In genomic region chr4:152674359-152674758, GRCh38 we compare ENCODE assay signal across 18 cellular contexts. TPM values are rescaled to one million over a fixed set of nuclear protein-coding genes. Genes with fewer than 3 reads are reported as not detected.
DNase-seq lines count a peak whose midpoint lies in the region; ATAC-seq and TF ChIP-seq lines count a peak whose summit lies in the region.
"Had no signal": no experiment of that assay in that cellular context is flagged by ENCODE, and none has a peak within 500 bp of the region (broad histone marks: within the 10 kb centered on the region; RNA-seq: fewer than 3 reads in every experiment).

No MANE protein-coding gene starts in this region.

- H3K18ac ChIP-seq in mesendoderm (ENCODE audit: low read length) = peak overlapping the region; percentile 3

- POLR2A ChIA-PET in OCI-LY7 (lab: Charles Lee) (interaction anchor here (0.5 to 15.7 kb wide), 7 partner anchors 11 to 151 kb away, joined by 3 to 249 read pairs (median 4); no protein-coding TSS in a partner anchor), activated B cell treated with CpG ODN at 0.5 μM for 24 hours (lab: Charles Lee) (interaction anchor here (0.7 to 10.1 kb wide), 4 partner anchors 10 to 138 kb away, joined by 6 to 152 read pairs (median 18); partner anchors contain the start of gene FBXW7)

- H3K9me3 ChIP-seq in OCI-LY7 (ENCODE audit: low read length) (no peaks in the 10 kb centered on the region), transverse colon (no peaks in the 10 kb centered on the region)
- H3K9me3 ChIP-seq: BLaER1 had no signal

- intact Hi-C loops in OCI-LY7 (cut with micrococcal nuclease; ENCODE audit: unreplicated experiment) = no loop called here
- intact Hi-C loops in activated B cell treated with CpG ODN at 0.5 μM for 24 hours (cut with micrococcal nuclease) = no loop called here
- intact Hi-C loops in transverse colon (cut with DNase I; ENCODE audit: low total_unique reads) = no loop called here

- H3K27me3 ChIP-seq in mesendoderm (ENCODE audit: insufficient read depth, low read length, poor library complexity) = no peaks in the 10 kb centered on the region
- no peaks in the 10 kb centered on the region for H3K27me3 ChIP-seq in transverse colon

- H3K23ac ChIP-seq in mesendoderm (ENCODE audit: low read length) = no peak overlapping the region

- H3K4me1 ChIP-seq in OCI-LY7 (ENCODE audit: insufficient read depth, low read length, poor library complexity, severe bottlenecking) = peaks cover 90% of the 10 kb centered on the region
- peaks cover 16% of the 10 kb centered on the region for H3K4me1 ChIP-seq in mesendoderm (ENCODE audit: control insufficient read depth, low read depth, low read length)
- peaks cover 0 to 18% (median 3%) of the 10 kb centered on the region in 4 donors for H3K4me1 ChIP-seq in transverse colon

- peaks cover 7% of the 10 kb centered on the region for H3K79me1 ChIP-seq in mesendoderm (ENCODE audit: low read length)

- BruUV-seq in OCI-LY7 (replicated peaks; lab: Mats Ljungman, UMichigan) = no TSS peak

- H2AK5ac ChIP-seq in mesendoderm (ENCODE audit: low read length) = peak overlapping the region; percentile 22

- no peak for TF ChIP-seq EP300 in transverse colon (IDR thresholded peaks at IDR 0.05; ENCODE audit: low read depth)

- no peak overlapping the region for H2BK5ac ChIP-seq in mesendoderm (ENCODE audit: low read length)

- H2AFZ ChIP-seq in OCI-LY7 (ENCODE audit: low read length) = no peak overlapping the region

- DNase-seq in OCI-LY7 (ENCODE audit: low spot score) (no peak), activated B cell treated with CpG ODN at 0.5 μM for 24 hours (no peak), mesendoderm (peak; percentile 49), SIG-M5 (lab: John Stamatoyannopoulos, UW) (no peak), transverse colon (no peak)
- DNase-seq in stimulated activated CD4-positive, alpha-beta T cell treated with anti-CD3 and anti-CD28 coated beads, Interleukin-1b, Interleukin-23, amount 100 ng/mL, for 48 hours = no peak
- DNase-seq: CD4-positive, alpha-beta T cell; COR-L47; DMS79 treated with DMSO at 0.1 percent for 48 hours; KG1; NCI-H1092; NCI-H1436; NCI-H1930; NCI-H748 treated with DMSO at 0.1 percent for 48 hours had no signal

- H3K4me2 ChIP-seq in OCI-LY7 (ENCODE audit: low read length) (peak overlapping the region; percentile 15; the same call in 1 of the 2 replicates), mesendoderm (ENCODE audit: low read length) (no peak overlapping the region)
- H3K4me2 ChIP-seq: BLaER1 had no signal

- no peak overlapping the region for H4K8ac ChIP-seq in mesendoderm (ENCODE audit: low read depth, low read length)

- ATAC-seq in activated B cell treated with CpG ODN at 0.5 μM for 24 hours (ENCODE audit: low read depth) (no peak), GM18858 (IDR thresholded peaks at IDR 0.05; ENCODE audit: unreplicated experiment) (no peak)
- ATAC-seq: HCT116, Panc1 had no signal

- H3K79me2 ChIP-seq in OCI-LY7 (ENCODE audit: insufficient read depth, low read depth, low read length) (peaks cover 49% of the 10 kb centered on the region), mesendoderm (ENCODE audit: control insufficient read depth, insufficient read depth, low read length) (peaks cover 3% of the 10 kb centered on the region)

- H3K9ac ChIP-seq in mesendoderm (ENCODE audit: low read length) = peak overlapping the region; percentile 3
- H3K9ac ChIP-seq: BLaER1 had no signal

- TF ChIP-seq CTCF in OCI-LY7 (conservative IDR thresholded peaks at IDR 0.05; ENCODE audit: low read length) = no peak
- TF ChIP-seq CTCF in activated B cell treated with CpG ODN at 0.5 μM for 24 hours (IDR thresholded peaks at IDR 0.05) = no peak
- no peak for TF ChIP-seq CTCF in transverse colon (IDR thresholded peaks at IDR 0.05)

- no peak overlapping the region for H3K4me3 Mint-ChIP-seq in activated B cell treated with CpG ODN at 0.5 μM for 24 hours
- H3K4me3 Mint-ChIP-seq: CD4-positive, alpha-beta T cell had no signal

- CTCF ChIA-PET in OCI-LY7 (lab: Charles Lee; ENCODE audit: unreplicated experiment) = interaction anchor here (0.7 kb wide), 1 partner anchor 107 kb away, joined by 5 read pairs; no protein-coding TSS in a partner anchor
- CTCF ChIA-PET in activated B cell treated with CpG ODN at 0.5 μM for 24 hours (lab: Charles Lee) = interaction anchor here (1.3 kb wide), 1 partner anchor 10 kb away, joined by 3 read pairs; no protein-coding TSS in a partner anchor

- peaks cover 79% of the 10 kb centered on the region for H3K4me1 Mint-ChIP-seq in activated B cell treated with CpG ODN at 0.5 μM for 24 hours

- H3K4me3 ChIP-seq in OCI-LY7 (ENCODE audit: low read depth, low read length, poor library complexity, severe bottlenecking) (no peak overlapping the region), mesendoderm (ENCODE audit: low read length) (no peak overlapping the region), transverse colon (no peak overlapping the region)
- H3K4me3 ChIP-seq: BLaER1 had no signal

- no peaks in the 10 kb centered on the region for H3K36me3 ChIP-seq in OCI-LY7 (ENCODE audit: insufficient read depth, low read length)
- no peaks in the 10 kb centered on the region for H3K36me3 ChIP-seq in mesendoderm (ENCODE audit: control insufficient read depth, insufficient read depth, low read length)
- no peaks in the 10 kb centered on the region for H3K36me3 ChIP-seq in transverse colon
- H3K36me3 ChIP-seq: BLaER1 had no signal

- no peaks in the 10 kb centered on the region for H4K20me1 ChIP-seq in OCI-LY7 (ENCODE audit: insufficient read depth, low read length)
- H4K20me1 ChIP-seq: BLaER1 had no signal

- in situ Hi-C loops in transverse colon (cut with MboI; ENCODE audit: low pct_ligation_motif_present in 1 of 4, low pct_unique_long_range_greater_than_20kb in 1 of 4, low sequenced_read_pairs in 3 of 4) = no loop called here

- no peaks in the 10 kb centered on the region for H3K27me3 Mint-ChIP-seq in activated B cell treated with CpG ODN at 0.5 μM for 24 hours
- H3K27me3 Mint-ChIP-seq: CD4-positive, alpha-beta T cell had no signal

- no peak overlapping the region for H2BK120ac ChIP-seq in mesendoderm (ENCODE audit: low read depth, low read length)

- H3K27ac ChIP-seq in OCI-LY7 (ENCODE audit: low read depth, low read length, poor library complexity, severe bottlenecking) (no peak overlapping the region), mesendoderm (ENCODE audit: low read depth, low read length) (peak overlapping the region; percentile 23), transverse colon (no peak overlapping the region)
- H3K27ac ChIP-seq: BLaER1 had no signal

- peak overlapping the region; percentile 74 for H4K5ac ChIP-seq in mesendoderm (ENCODE audit: low read length)

- no CpG with 5 or more reads among the region's 3 CpGs for WGBS in mesendoderm (ENCODE audit: extremely low coverage, insufficient coverage, low lambda C conversion rate)
- 77% methylated on average over 3 of the region's 3 CpGs; no CpG with 5 or more reads in 1 of the 2 donors for WGBS in transverse colon (ENCODE audit: low coverage in 1 of 2), 2 donors

- TF ChIP-seq POLR2A in transverse colon (IDR thresholded peaks at IDR 0.05) = no peak

- H3K4ac ChIP-seq in mesendoderm (ENCODE audit: low read depth, low read length) = no peak overlapping the region

- no peaks in the 10 kb centered on the region for H3K9me2 ChIP-seq in OCI-LY7 (ENCODE audit: insufficient read depth, low read length)

- H3K9me3 Mint-ChIP-seq in activated B cell treated with CpG ODN at 0.5 μM for 24 hours = no peaks in the 10 kb centered on the region
- H3K9me3 Mint-ChIP-seq: CD4-positive, alpha-beta T cell had no signal

- H2BK15ac ChIP-seq in mesendoderm (replicated peaks; ENCODE audit: low read depth) = no peak overlapping the region

- H3K27ac Mint-ChIP-seq in activated B cell treated with CpG ODN at 0.5 μM for 24 hours = peak overlapping the region; percentile 89
- H3K27ac Mint-ChIP-seq: CD4-positive, alpha-beta T cell had no signal

- peak overlapping the region; percentile 37 for H3K56ac ChIP-seq in mesendoderm (ENCODE audit: low read length)

- H3K36me3 Mint-ChIP-seq in activated B cell treated with CpG ODN at 0.5 μM for 24 hours (ENCODE audit: low read depth) = peaks cover 38% of the 10 kb centered on the region

RNA-seq across cellular contexts. Expression of gene TMEM154, which starts 5.4 kb away (rescaled TPM):
- 16.1 and 17.6 TPM in 2 replicates for total RNA-seq in OCI-LY7 (2014; rRNA removed; shearing (Covaris generic))
- total RNA-seq in OCI-LY7 (2022) = 59.6 and 73.1 TPM in 2 replicates
- total RNA-seq in activated B cell treated with CpG ODN at 0.5 μM for 24 hours = 47.5 and 59.9 TPM in 2 replicates
- 12.8 TPM for polyA plus RNA-seq in mesendoderm (2013, experiment 1 of 2)
- 11.9 TPM for polyA plus RNA-seq in mesendoderm (2013, experiment 2 of 2)
- 1 to 10 TPM; 1.8 to 5.4 (median 3.9) TPM for total RNA-seq in transverse colon
